8 cellular contexts compared by ENCODE assay signal in the genomic region with DNA sequence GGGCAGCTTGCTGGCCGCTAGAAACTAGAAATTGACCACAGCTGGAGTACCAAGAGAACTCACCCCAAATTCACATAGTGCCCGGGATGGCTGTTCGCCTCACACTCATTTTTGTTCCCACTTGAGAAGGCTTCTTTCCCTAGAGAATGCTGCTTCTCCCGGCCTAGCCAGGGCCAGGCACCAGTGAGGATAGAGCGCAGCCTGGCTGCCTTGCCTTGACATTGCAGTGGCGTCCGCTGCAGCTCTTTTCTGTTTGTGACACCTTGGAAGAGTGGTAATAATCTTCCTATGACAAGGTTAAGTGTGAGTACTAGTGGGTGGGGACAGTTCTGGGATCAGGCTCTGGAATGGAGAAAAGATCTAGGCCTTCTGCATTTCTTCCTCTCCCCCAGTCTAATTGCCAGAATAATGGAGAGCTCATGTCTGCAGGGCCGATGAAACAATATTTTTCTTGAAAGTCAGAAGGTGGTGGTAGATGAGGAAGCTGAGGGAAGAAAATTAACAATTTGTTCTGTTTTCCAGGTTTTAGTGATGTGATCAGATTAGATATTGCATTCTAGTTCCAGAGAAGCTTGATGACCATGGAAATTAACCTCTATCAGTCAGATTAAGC. TPM values are rescaled to one million over a fixed set of nuclear protein-coding genes. Genes with fewer than 3 reads are reported as not detected.
DNase-seq lines count a peak whose midpoint lies in the region; ATAC-seq and TF ChIP-seq lines count a peak whose summit lies in the region.

No MANE protein-coding gene starts in this region.

- no peaks in the 10 kb centered on the region for H3K27me3 ChIP-seq in HCT116 (ENCODE audit: insufficient read depth, low read length)

- TF ChIP-seq POLR2A in HCT116 (IDR thresholded peaks at IDR 0.05; ENCODE audit: borderline replicate concordance, extremely low read depth, insufficient read depth, insufficient read length) (peak; percentile 49), NB4 (IDR thresholded peaks at IDR 0.05; ENCODE audit: extremely low read depth, insufficient read length) (no peak)

- peak overlapping the region; percentile 92 for H3K4me2 ChIP-seq in HCT116 (ENCODE audit: low read length)

- H3K79me2 ChIP-seq in HCT116 (ENCODE audit: insufficient read depth, low read length) = no peaks in the 10 kb centered on the region

- H4K20me1 ChIP-seq in HCT116 (ENCODE audit: insufficient read depth) = no peaks in the 10 kb centered on the region

- CTCF ChIA-PET in HCT116 (lab: Charles Lee) = interaction anchor here (0.6 to 3.5 kb wide), 13 partner anchors 10 to 761 kb away, joined by 3 to 60 read pairs (median 4); a partner anchor contains a TSS

- peak overlapping the region; percentile 69 to 74 for H3K4me3 ChIP-seq in HCT116 (replicated peaks in 1 of 2; ENCODE audit: low read depth in 1 of 2, low read length in 2 of 2)
- peak overlapping the region; percentile 86 for H3K4me3 ChIP-seq in NB4 (ENCODE audit: low read depth, low read length)

- ATAC-seq in HCT116 (peak; percentile 59), SK-N-SH treated with all-trans-retinoic acid at 6 μM for 48 hours (peak; percentile 75), left ventricle myocardium superior (peak; percentile 80)

- peak overlapping the region; percentile 95 for H3K27ac ChIP-seq in HCT116 (ENCODE audit: low read depth, low read length)
- peak overlapping the region; percentile 99 for H3K27ac ChIP-seq in angular gyrus (ENCODE audit: low read depth, low read length)

- H3K9me3 ChIP-seq in HCT116 (ENCODE audit: control insufficient read depth in 1 of 2, insufficient read depth in 1 of 2, low read depth in 1 of 2, low read length in 2 of 2) = no peaks in the 10 kb centered on the region

- H3K9me2 ChIP-seq in HCT116 (ENCODE audit: insufficient read depth) = no peaks in the 10 kb centered on the region

- DNase-seq in ELR (ENCODE audit: low read depth) (peak; percentile 83), HCT116 (ENCODE audit: low read depth, low spot score) (peak; percentile 72), NB4 (ENCODE audit: low read depth) (peak; percentile 85), left ventricle myocardium superior (peak; percentile 85), posterior vena cava (ENCODE audit: low spot score) (peak; percentile 93), GOT3 (lab: John Stamatoyannopoulos, UW) (no peak)

- peaks cover 49 to 73% of the 10 kb centered on the region in 2 experiments for H3K4me1 ChIP-seq in HCT116 (ENCODE audit: control insufficient read depth in 1 of 2, insufficient read depth in 2 of 2, low read length in 2 of 2)

- H3K9ac ChIP-seq in HCT116 (ENCODE audit: low read length) = peak overlapping the region; percentile 90

- H3K36me3 ChIP-seq in HCT116 (ENCODE audit: control insufficient read depth in 1 of 2, insufficient read depth in 2 of 2, low read length in 2 of 2) = no peaks in the 10 kb centered on the region

- RAD21 ChIA-PET in HCT116 (lab: Charles Lee; ENCODE audit: low non-redundant PET in 1 of 2, low total read pairs in 2 of 2, uncharacterized antibody in 2 of 2, unreplicated experiment in 2 of 2) = interaction anchor here (0.6 to 1.9 kb wide), 9 partner anchors 12 to 112 kb away, joined by 3 to 16 read pairs (median 6); no protein-coding TSS in a partner anchor

- no TSS peak for BruUV-seq in HCT116 (replicated peaks; lab: Mats Ljungman, UMichigan)

- peak; percentile 91 for TF ChIP-seq RAD21 in HCT116 (IDR thresholded peaks at IDR 0.05; ENCODE audit: low read depth)

- intact Hi-C loops in HCT116 (cut with micrococcal nuclease) (loop anchor here (1.0 to 10.0 kb wide), 2 partner anchors 36 to 250 kb away; no protein-coding TSS in a partner anchor), left ventricle myocardium superior (cut with micrococcal nuclease) (loop anchor here (5.0 kb wide), 1 partner anchor 37 kb away; no protein-coding TSS in a partner anchor), posterior vena cava (cut with DNase I) (loop anchor here (5.0 kb wide), 2 partner anchors 32 to 37 kb away; a partner anchor contains a TSS)

- TF ChIP-seq CTCF in HCT116 (IDR thresholded peaks at IDR 0.05 in 2 of 3, conservative IDR thresholded peaks at IDR 0.05 in 1 of 3; ENCODE audit: borderline replicate concordance in 1 of 3, insufficient read depth in 1 of 3, low read depth in 2 of 3, low read length in 2 of 3) = peak; percentile 96 to 97 (median 97)
- TF ChIP-seq CTCF in NB4 (IDR thresholded peaks at IDR 0.05; ENCODE audit: low read depth, low read length) = peak; percentile 85

- POLR2A ChIA-PET in HCT116 (lab: Charles Lee) = interaction anchor here (0.9 to 1.7 kb wide), 4 partner anchors 11 to 90 kb away, joined by 3 to 14 read pairs (median 5); no protein-coding TSS in a partner anchor

- no peak overlapping the region for H2AFZ ChIP-seq in HCT116 (ENCODE audit: low read depth, low read length, poor library complexity, severe bottlenecking)

TF ChIP-seq in HCT116, 20 proteins besides CTCF, POLR2A, EP300 and RAD21:
- no peak for TF ChIP-seq SP1 (IDR thresholded peaks at IDR 0.05; ENCODE audit: low read depth)
- TF ChIP-seq CBX3 (IDR thresholded peaks at IDR 0.05; ENCODE audit: low read depth) = no peak
- no peak for TF ChIP-seq FOSL1 (IDR thresholded peaks at IDR 0.05; ENCODE audit: low read depth)
- TF ChIP-seq, protein P1, sequence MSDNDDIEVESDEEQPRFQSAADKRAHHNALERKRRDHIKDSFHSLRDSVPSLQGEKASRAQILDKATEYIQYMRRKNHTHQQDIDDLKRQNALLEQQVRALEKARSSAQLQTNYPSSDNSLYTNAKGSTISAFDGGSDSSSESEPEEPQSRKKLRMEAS (IDR thresholded peaks at IDR 0.05) = no peak
- 0 out of 2 replicates have a peak, but pooled peaks have one; percentile 15 for TF ChIP-seq ZFX (IDR thresholded peaks at IDR 0.05)
- TF ChIP-seq CEBPB (IDR thresholded peaks at IDR 0.05; ENCODE audit: low read depth) = no peak

TF ChIP-seq in SK-N-SH treated with all-trans-retinoic acid at 6 μM for 48 hours, 23 proteins besides CTCF, POLR2A, EP300 and RAD21:
- TF ChIP-seq, protein P2, sequence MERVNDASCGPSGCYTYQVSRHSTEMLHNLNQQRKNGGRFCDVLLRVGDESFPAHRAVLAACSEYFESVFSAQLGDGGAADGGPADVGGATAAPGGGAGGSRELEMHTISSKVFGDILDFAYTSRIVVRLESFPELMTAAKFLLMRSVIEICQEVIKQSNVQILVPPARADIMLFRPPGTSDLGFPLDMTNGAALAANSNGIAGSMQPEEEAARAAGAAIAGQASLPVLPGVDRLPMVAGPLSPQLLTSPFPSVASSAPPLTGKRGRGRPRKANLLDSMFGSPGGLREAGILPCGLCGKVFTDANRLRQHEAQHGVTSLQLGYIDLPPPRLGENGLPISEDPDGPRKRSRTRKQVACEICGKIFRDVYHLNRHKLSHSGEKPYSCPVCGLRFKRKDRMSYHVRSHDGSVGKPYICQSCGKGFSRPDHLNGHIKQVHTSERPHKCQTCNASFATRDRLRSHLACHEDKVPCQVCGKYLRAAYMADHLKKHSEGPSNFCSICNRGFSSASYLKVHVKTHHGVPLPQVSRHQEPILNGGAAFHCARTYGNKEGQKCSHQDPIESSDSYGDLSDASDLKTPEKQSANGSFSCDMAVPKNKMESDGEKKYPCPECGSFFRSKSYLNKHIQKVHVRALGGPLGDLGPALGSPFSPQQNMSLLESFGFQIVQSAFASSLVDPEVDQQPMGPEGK (CRISPR knock-in tag; IDR thresholded peaks at IDR 0.05; ENCODE audit: borderline replicate concordance) = no peak
- TF ChIP-seq GLIS3 (CRISPR knock-in tag; IDR thresholded peaks at IDR 0.05) = no peak
- no peak for TF ChIP-seq ZC3H10 (CRISPR knock-in tag; IDR thresholded peaks at IDR 0.05)
- TF ChIP-seq, protein P3, sequence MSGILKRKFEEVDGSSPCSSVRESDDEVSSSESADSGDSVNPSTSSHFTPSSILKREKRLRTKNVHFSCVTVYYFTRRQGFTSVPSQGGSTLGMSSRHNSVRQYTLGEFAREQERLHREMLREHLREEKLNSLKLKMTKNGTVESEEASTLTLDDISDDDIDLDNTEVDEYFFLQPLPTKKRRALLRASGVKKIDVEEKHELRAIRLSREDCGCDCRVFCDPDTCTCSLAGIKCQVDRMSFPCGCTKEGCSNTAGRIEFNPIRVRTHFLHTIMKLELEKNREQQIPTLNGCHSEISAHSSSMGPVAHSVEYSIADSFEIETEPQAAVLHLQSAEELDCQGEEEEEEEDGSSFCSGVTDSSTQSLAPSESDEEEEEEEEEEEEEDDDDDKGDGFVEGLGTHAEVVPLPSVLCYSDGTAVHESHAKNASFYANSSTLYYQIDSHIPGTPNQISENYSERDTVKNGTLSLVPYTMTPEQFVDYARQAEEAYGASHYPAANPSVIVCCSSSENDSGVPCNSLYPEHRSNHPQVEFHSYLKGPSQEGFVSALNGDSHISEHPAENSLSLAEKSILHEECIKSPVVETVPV (CRISPR knock-in tag; IDR thresholded peaks at IDR 0.05) = no peak

RNA-seq across cellular contexts. Expression of a gene that starts 3.7 kb away (rescaled TPM):
- 0.59 TPM for total RNA-seq in HCT116 (2021; ENCODE audit: unreplicated experiment)
- polyA plus RNA-seq in HCT116 (2012) = 0.29 and 0.52 TPM in 2 replicates
- total RNA-seq in left ventricle myocardium superior = 0.20 TPM
- total RNA-seq in posterior vena cava = not detected

RNA-seq across cellular contexts. Expression of a gene that starts 6.1 kb away (rescaled TPM):
- total RNA-seq in HCT116 (2021; ENCODE audit: unreplicated experiment) (16.6 TPM), left ventricle myocardium superior (57.0 TPM), posterior vena cava (10 to 100 TPM; 27.0 to 37.6 TPM)
- polyA plus RNA-seq in HCT116 (2012) = 10.6 and 13.3 TPM in 2 replicates

RNA-seq across cellular contexts. Expression of a gene that starts 34.5 kb away (rescaled TPM):
- 6.3 TPM for total RNA-seq in HCT116 (2021; ENCODE audit: unreplicated experiment)
- polyA plus RNA-seq in HCT116 (2012) = 4.3 and 4.7 TPM in 2 replicates
- total RNA-seq in left ventricle myocardium superior = 23.1 TPM
- 10 to 100 TPM; 41.4 to 48.6 TPM for total RNA-seq in posterior vena cava

RNA-seq across cellular contexts. Expression of a gene that starts 46.9 kb away (rescaled TPM):
- not detected for total RNA-seq in HCT116 (2021; ENCODE audit: unreplicated experiment)
- polyA plus RNA-seq in HCT116 (2012) = not detected in 2 replicates
- not detected for total RNA-seq in left ventricle myocardium superior
- not detected for total RNA-seq in posterior vena cava

RNA-seq across cellular contexts. Expression of a gene that starts 51.3 kb away (rescaled TPM):
- total RNA-seq in HCT116 (2021; ENCODE audit: unreplicated experiment) = not detected
- not detected in 2 replicates for polyA plus RNA-seq in HCT116 (2012)
- total RNA-seq in left ventricle myocardium superior = not detected
- total RNA-seq in posterior vena cava = not detected
